1 cellular context compared by ENCODE assay signal in genomic region chr17:77459018-77459755, GRCh38.
TF ChIP-seq lines count a peak whose summit lies in the region.

No MANE protein-coding gene starts in this region.

TF ChIP-seq in HepG2, 621 proteins besides CTCF, POLR2A, EP300 and RAD21 (continued from another document and continues in another):
- no peak for TF ChIP-seq ARID5B (CRISPR knock-in tag; IDR thresholded peaks at IDR 0.05)
- no peak for TF ChIP-seq SMAD3 (CRISPR knock-in tag; IDR thresholded peaks at IDR 0.05)
- TF ChIP-seq ZSCAN12 (CRISPR knock-in tag; IDR thresholded peaks at IDR 0.05), result no peak
- no peak for TF ChIP-seq FOXA1 (IDR thresholded peaks at IDR 0.05)
- TF ChIP-seq FOXA1 (CRISPR knock-in tag; IDR thresholded peaks at IDR 0.05), result no peak
- no peak for TF ChIP-seq MTA1 (CRISPR knock-in tag; IDR thresholded peaks at IDR 0.05; ENCODE audit: borderline replicate concordance)
- TF ChIP-seq HNRNPLL (IDR thresholded peaks at IDR 0.05; ENCODE audit: low read depth, low read length, poor library complexity, severe bottlenecking), result peak; percentile 32
- no peak for TF ChIP-seq ZNF33B (CRISPR knock-in tag; IDR thresholded peaks at IDR 0.05)
- no peak for TF ChIP-seq ZNF770 (CRISPR knock-in tag; IDR thresholded peaks at IDR 0.05)
- no peak for TF ChIP-seq ZNF205 (CRISPR knock-in tag; IDR thresholded peaks at IDR 0.05)
- TF ChIP-seq ZBED4 (CRISPR knock-in tag; IDR thresholded peaks at IDR 0.05; ENCODE audit: borderline replicate concordance), result no peak
- no peak for TF ChIP-seq LCORL (IDR thresholded peaks at IDR 0.05)
- no peak for TF ChIP-seq LCORL (CRISPR knock-in tag; IDR thresholded peaks at IDR 0.05)
- peak; percentile 92 for TF ChIP-seq AGO2 (optimal IDR thresholded peaks at IDR 0.05; ENCODE audit: low read depth, low read length)
- no peak for TF ChIP-seq BHLHE40 (IDR thresholded peaks at IDR 0.05; ENCODE audit: low read length)
- TF ChIP-seq XBP1 (CRISPR knock-in tag; IDR thresholded peaks at IDR 0.05), result no peak
- no peak for TF ChIP-seq ZBTB43 (CRISPR knock-in tag; conservative IDR thresholded peaks at IDR 0.05)
- TF ChIP-seq KLF9 (CRISPR knock-in tag; IDR thresholded peaks at IDR 0.05; ENCODE audit: low read depth), result no peak
- TF ChIP-seq GMEB1 (CRISPR knock-in tag; IDR thresholded peaks at IDR 0.05; ENCODE audit: borderline replicate concordance), result no peak
- TF ChIP-seq MTA3 (CRISPR knock-in tag; IDR thresholded peaks at IDR 0.05), result no peak
- TF ChIP-seq ZNF652 (CRISPR knock-in tag; IDR thresholded peaks at IDR 0.05; ENCODE audit: borderline replicate concordance, low read depth), result no peak
- no peak for TF ChIP-seq ZHX2 (IDR thresholded peaks at IDR 0.05; ENCODE audit: low read depth)
- no peak for TF ChIP-seq ZHX2 (CRISPR knock-in tag; IDR thresholded peaks at IDR 0.05; ENCODE audit: borderline replicate concordance)
- TF ChIP-seq ZNF710 (CRISPR knock-in tag; IDR thresholded peaks at IDR 0.05; ENCODE audit: borderline replicate concordance), result no peak
- TF ChIP-seq ZNF782 (CRISPR knock-in tag; IDR thresholded peaks at IDR 0.05; ENCODE audit: borderline replicate concordance), result no peak
- no peak for TF ChIP-seq TBL1XR1 (IDR thresholded peaks at IDR 0.05; ENCODE audit: borderline replicate concordance, low read length, partially characterized antibody)
- no peak for TF ChIP-seq MYNN (CRISPR knock-in tag; IDR thresholded peaks at IDR 0.05; ENCODE audit: low read depth)
- TF ChIP-seq PRDM10 (CRISPR knock-in tag; IDR thresholded peaks at IDR 0.05; ENCODE audit: low read depth), result no peak
